ENCODE assay signal across 29 cellular contexts in the genomic region with DNA sequence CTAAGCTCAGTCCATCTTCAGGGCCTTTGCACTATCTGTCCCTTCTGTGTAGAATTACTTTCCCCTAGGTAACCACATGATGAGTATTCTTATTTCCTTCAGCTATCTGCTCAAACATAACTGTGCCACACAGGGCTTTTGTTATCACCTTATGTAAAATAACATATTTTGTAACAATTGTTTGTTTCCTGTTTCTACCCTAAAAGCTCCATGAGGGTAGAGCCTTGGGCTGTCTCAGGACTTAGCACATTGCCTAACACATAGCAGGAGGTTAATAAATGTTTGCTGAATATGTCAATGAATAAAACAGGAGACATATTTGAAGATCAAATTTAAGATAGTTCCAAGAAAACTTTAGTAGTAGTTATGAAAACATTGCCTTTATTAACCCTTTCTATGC. TPM values are rescaled to one million over a fixed set of nuclear protein-coding genes. Genes with fewer than 3 reads are reported as not detected.
"Had no signal": no experiment of that assay in that cellular context is flagged by ENCODE, and none has a peak within 500 bp of the region (broad histone marks: within the 10 kb centered on the region; RNA-seq: fewer than 3 reads in every experiment).

No MANE protein-coding gene starts in this region.

- H3K4me3 ChIP-seq: adrenal gland, ascending aorta, coronary artery, esophagus squamous epithelium, heart right ventricle, hepatocyte had no signal

- H3K27me3 ChIP-seq: adrenal gland, ascending aorta, esophagus squamous epithelium, heart right ventricle, hepatocyte had no signal

- H2AFZ ChIP-seq: hepatocyte had no signal

- H3K4me3 Mint-ChIP-seq: activated CD4-positive, alpha-beta memory T cell treated with anti-CD3 and anti-CD28 coated beads for 36 hours; activated CD4-positive, alpha-beta T cell treated with anti-CD3 and anti-CD28 coated beads for 36 hours; activated CD4-positive, alpha-beta T cell treated with anti-CD3 and anti-CD28 coated beads, Interleukin-2, amount 10 ng/mL, durations not matched to agents 24 days and 14 days; activated CD8-positive, alpha-beta memory T cell treated with anti-CD3 and anti-CD28 coated beads, Interleukin-2, amount 10 ng/mL, durations not matched to agents 7 days and 5 days; activated CD8-positive, alpha-beta T cell treated with anti-CD3 and anti-CD28 coated beads, Interleukin-2, amount 10 ng/mL, durations not matched to agents 7 days and 5 days; activated naive CD8-positive, alpha-beta T cell; activated T-cell treated with anti-CD3 and anti-CD28 coated beads, Interleukin-2, amount 50 U/mL, for 24 hours; activated T-cell treated with anti-CD3 and anti-CD28 coated beads, Interleukin-2, amount 50 U/mL, for 72 hours; brain; central memory CD8-positive, alpha-beta T cell had no signal

- H3K36me3 Mint-ChIP-seq: activated CD4-positive, alpha-beta memory T cell treated with anti-CD3 and anti-CD28 coated beads for 36 hours; activated CD8-positive, alpha-beta memory T cell treated with anti-CD3 and anti-CD28 coated beads, Interleukin-2, amount 10 ng/mL, durations not matched to agents 7 days and 5 days; activated naive CD8-positive, alpha-beta T cell had no signal

- H3K4me2 ChIP-seq: hepatocyte had no signal

- H3K9me3 Mint-ChIP-seq: activated CD4-positive, alpha-beta memory T cell treated with anti-CD3 and anti-CD28 coated beads for 36 hours; activated CD4-positive, alpha-beta T cell treated with anti-CD3 and anti-CD28 coated beads, Interleukin-2, amount 10 ng/mL, durations not matched to agents 24 days and 14 days; activated T-cell treated with anti-CD3 and anti-CD28 coated beads, Interleukin-2, amount 50 U/mL, for 24 hours; activated T-cell treated with anti-CD3 and anti-CD28 coated beads, Interleukin-2, amount 50 U/mL, for 72 hours; brain had no signal

- H3K79me2 ChIP-seq: hepatocyte had no signal

- H3K4me1 Mint-ChIP-seq: activated CD4-positive, alpha-beta T cell treated with anti-CD3 and anti-CD28 coated beads for 36 hours; activated CD4-positive, alpha-beta T cell treated with anti-CD3 and anti-CD28 coated beads, Interleukin-2, amount 10 ng/mL, durations not matched to agents 24 days and 14 days; activated CD8-positive, alpha-beta memory T cell treated with anti-CD3 and anti-CD28 coated beads, Interleukin-2, amount 10 ng/mL, durations not matched to agents 7 days and 5 days; central memory CD8-positive, alpha-beta T cell had no signal

- H3K27me3 Mint-ChIP-seq: activated CD4-positive, alpha-beta memory T cell treated with anti-CD3 and anti-CD28 coated beads for 36 hours; activated CD4-positive, alpha-beta T cell treated with anti-CD3 and anti-CD28 coated beads for 36 hours; activated CD4-positive, alpha-beta T cell treated with anti-CD3 and anti-CD28 coated beads, Interleukin-2, amount 10 ng/mL, durations not matched to agents 24 days and 14 days; activated CD8-positive, alpha-beta memory T cell treated with anti-CD3 and anti-CD28 coated beads, Interleukin-2, amount 10 ng/mL, durations not matched to agents 7 days and 5 days; activated naive CD8-positive, alpha-beta T cell; activated T-cell treated with anti-CD3 and anti-CD28 coated beads, Interleukin-2, amount 50 U/mL, for 24 hours; brain; central memory CD8-positive, alpha-beta T cell had no signal

- H3K27ac Mint-ChIP-seq: activated CD4-positive, alpha-beta memory T cell treated with anti-CD3 and anti-CD28 coated beads for 36 hours; activated CD4-positive, alpha-beta T cell treated with anti-CD3 and anti-CD28 coated beads for 36 hours; activated CD4-positive, alpha-beta T cell treated with anti-CD3 and anti-CD28 coated beads, Interleukin-2, amount 10 ng/mL, durations not matched to agents 24 days and 14 days; activated CD8-positive, alpha-beta memory T cell treated with anti-CD3 and anti-CD28 coated beads, Interleukin-2, amount 10 ng/mL, durations not matched to agents 7 days and 5 days; activated CD8-positive, alpha-beta T cell treated with anti-CD3 and anti-CD28 coated beads, Interleukin-2, amount 10 ng/mL, durations not matched to agents 7 days and 5 days; activated naive CD8-positive, alpha-beta T cell; activated T-cell treated with anti-CD3 and anti-CD28 coated beads, Interleukin-2, amount 50 U/mL, for 24 hours; activated T-cell treated with anti-CD3 and anti-CD28 coated beads, Interleukin-2, amount 50 U/mL, for 72 hours; brain had no signal

- ATAC-seq: activated CD4-positive, alpha-beta T cell treated with anti-CD3 and anti-CD28 coated beads for 36 hours; activated CD8-positive, alpha-beta memory T cell treated with anti-CD3 and anti-CD28 coated beads, Interleukin-2, amount 10 ng/mL, durations not matched to agents 7 days and 5 days; activated CD8-positive, alpha-beta T cell treated with anti-CD3 and anti-CD28 coated beads, Interleukin-2, amount 10 ng/mL, durations not matched to agents 7 days and 5 days; activated T-cell treated with anti-CD3 and anti-CD28 coated beads, Interleukin-2, amount 50 U/mL, for 72 hours; heart right ventricle had no signal

- H3K9me3 ChIP-seq: adrenal gland, ascending aorta, esophagus squamous epithelium, heart right ventricle had no signal

- H3K36me3 ChIP-seq: adrenal gland, esophagus squamous epithelium, heart right ventricle had no signal

- DNase-seq: activated CD4-positive, alpha-beta memory T cell treated with anti-CD3 and anti-CD28 coated beads for 36 hours; activated CD4-positive, alpha-beta T cell treated with anti-CD3 and anti-CD28 coated beads for 36 hours; activated CD4-positive, alpha-beta T cell treated with anti-CD3 and anti-CD28 coated beads, Interleukin-2, amount 10 ng/mL, durations not matched to agents 24 days and 14 days; activated CD4-positive, CD25-positive, alpha-beta regulatory T cell; activated CD4-positive, CD25-positive, alpha-beta regulatory T cell treated with anti-CD3 and anti-CD28 coated beads, Interleukin-2, amount 50 U/mL, for 72 hours; activated CD8-positive, alpha-beta memory T cell treated with anti-CD3 and anti-CD28 coated beads, Interleukin-2, amount 10 ng/mL, durations not matched to agents 7 days and 5 days; activated CD8-positive, alpha-beta memory T cell treated with anti-CD3 and anti-CD28 coated beads, Interleukin-2, amount 50 U/mL, for 4 hours; activated CD8-positive, alpha-beta T cell treated with anti-CD3 and anti-CD28 coated beads, Interleukin-2, amount 10 ng/mL, durations not matched to agents 7 days and 5 days; activated effector memory CD4-positive, alpha-beta T cell treated with Interleukin-2 at 50 U/mL for 16 hours; activated gamma-delta T cell treated with Interleukin-2 at 50 U/mL for 16 hours; activated naive CD4-positive, alpha-beta T cell treated with anti-CD3 and anti-CD28 coated beads, Interleukin-2, amount 50 U/mL, for 16 hours; activated naive CD4-positive, alpha-beta T cell treated with Interleukin-2 at 50 U/mL for 16 hours; activated T-cell treated with anti-CD3 and anti-CD28 coated beads, Interleukin-2, amount 50 U/mL, for 24 hours; activated T-cell treated with anti-CD3 and anti-CD28 coated beads, Interleukin-2, amount 50 U/mL, for 72 hours; adrenal gland; dermis blood vessel endothelial cell; effector CD4-positive, alpha-beta T cell; esophagus squamous epithelium; glutamatergic neuron; heart right ventricle; T-helper 2 cell had no signal

- H3K4me1 ChIP-seq: adrenal gland, ascending aorta, esophagus squamous epithelium had no signal

- H3K27ac ChIP-seq: adrenal gland, ascending aorta, coronary artery, esophagus squamous epithelium, heart right ventricle, hepatocyte had no signal

RNA-seq across cellular contexts. Expression of gene VGLL3, which starts 14.7 kb away (rescaled TPM):
- total RNA-seq: activated CD4-positive, alpha-beta memory T cell treated with anti-CD3 and anti-CD28 coated beads for 36 hours; activated CD4-positive, alpha-beta T cell treated with anti-CD3 and anti-CD28 coated beads for 36 hours; activated CD4-positive, alpha-beta T cell treated with anti-CD3 and anti-CD28 coated beads, Interleukin-2, amount 10 ng/mL, durations not matched to agents 24 days and 14 days; activated CD8-positive, alpha-beta memory T cell treated with anti-CD3 and anti-CD28 coated beads for 36 hours; activated CD8-positive, alpha-beta memory T cell treated with anti-CD3 and anti-CD28 coated beads, Interleukin-2, amount 10 ng/mL, durations not matched to agents 7 days and 5 days; activated CD8-positive, alpha-beta T cell treated with anti-CD3 and anti-CD28 coated beads, Interleukin-2, amount 10 ng/mL, durations not matched to agents 7 days and 5 days; activated T-cell treated with anti-CD3 and anti-CD28 coated beads, Interleukin-2, amount 50 U/mL, for 72 hours; T-helper 1 cell treated with Interleukin-12 subunit alpha and Interleukin-12 subunit beta and Interleukin-4 antibody, amounts not matched to agents 30 ng/mL and 1 ng/mL, for 36 hours had no signal
